ENCODE assay signal across 2 cellular contexts in genomic region chr20:63529861-63530787, GRCh38.
TF ChIP-seq lines count a peak whose summit lies in the region.

No MANE protein-coding gene starts in this region.

TF ChIP-seq in WTC11, 78 proteins besides CTCF, POLR2A, EP300 and RAD21:
- TF ChIP-seq MXD4 (CRISPR knock-in tag; IDR thresholded peaks at IDR 0.05; ENCODE audit: borderline replicate concordance) (no peak), ZNF232 (CRISPR knock-in tag; IDR thresholded peaks at IDR 0.05) (no peak), ZSCAN18 (CRISPR knock-in tag; IDR thresholded peaks at IDR 0.05) (no peak), FOXJ3 (CRISPR knock-in tag; IDR thresholded peaks at IDR 0.05; ENCODE audit: borderline replicate concordance) (no peak), TEAD4 (CRISPR knock-in tag; IDR thresholded peaks at IDR 0.05) (no peak), NR3C1 (CRISPR knock-in tag; conservative IDR thresholded peaks at IDR 0.05; ENCODE audit: low read depth) (no peak), ETV6 (CRISPR knock-in tag; IDR thresholded peaks at IDR 0.05) (no peak), KAT7 (CRISPR knock-in tag; IDR thresholded peaks at IDR 0.05; ENCODE audit: borderline replicate concordance) (no peak), MLX (CRISPR knock-in tag; IDR thresholded peaks at IDR 0.05) (no peak), ARID4B (CRISPR knock-in tag; IDR thresholded peaks at IDR 0.05; ENCODE audit: borderline replicate concordance) (no peak)

TF ChIP-seq in HepG2, 621 proteins besides CTCF, POLR2A, EP300 and RAD21:
- TF ChIP-seq BRF2 (CRISPR knock-in tag; IDR thresholded peaks at IDR 0.05), result no peak
- no peak for TF ChIP-seq CREM (IDR thresholded peaks at IDR 0.05)
- TF ChIP-seq CREM (CRISPR knock-in tag; IDR thresholded peaks at IDR 0.05), result 0 out of 2 replicates have a peak, but pooled peaks have one; percentile 19
